ENCODE assay signal across 1 cellular context in the genomic region with DNA sequence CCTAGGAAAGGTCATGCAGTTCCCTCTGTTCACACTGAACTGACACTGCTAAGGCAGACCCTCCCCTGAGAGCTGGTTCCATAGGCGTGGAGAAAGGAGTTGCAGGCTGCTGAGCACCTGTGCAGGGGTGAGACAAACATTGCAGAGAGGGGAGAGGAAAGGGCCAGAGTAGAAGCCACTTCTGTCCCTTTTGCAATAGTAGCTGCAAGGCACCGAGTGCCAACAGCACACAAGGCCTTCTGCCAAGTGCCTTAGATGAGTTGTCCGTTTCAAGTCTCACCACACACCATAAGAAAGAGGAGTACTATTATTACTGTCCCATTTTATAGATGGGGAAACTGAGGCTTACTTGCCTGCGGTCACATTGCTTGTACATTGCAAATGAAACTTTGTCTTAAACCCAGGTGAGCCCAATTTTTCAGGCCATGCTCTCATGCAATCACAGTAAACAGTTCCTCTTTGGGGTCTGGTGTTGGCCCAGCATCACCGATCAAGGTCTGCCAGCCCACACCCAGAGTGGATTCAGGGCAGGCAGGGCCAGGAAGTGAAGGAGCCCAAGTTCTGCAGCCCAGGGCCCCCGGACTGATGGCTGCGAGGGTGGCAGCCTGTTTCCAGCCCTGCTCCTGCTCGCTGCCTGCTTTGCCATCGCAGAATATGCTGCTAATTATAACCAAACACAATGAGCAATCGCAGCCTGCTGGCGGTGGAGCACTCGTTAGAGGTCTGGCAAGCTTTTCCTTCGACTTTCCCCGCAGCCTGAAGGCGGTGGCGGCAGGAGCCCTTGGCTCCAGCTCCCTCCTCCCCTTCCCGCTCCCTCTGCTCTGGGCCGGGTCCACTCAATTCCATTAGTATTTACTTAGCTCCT.
TF ChIP-seq lines count a peak whose summit lies in the region.

No MANE protein-coding gene starts in this region.

TF ChIP-seq in HepG2, 621 proteins besides CTCF, POLR2A, EP300 and RAD21:
- TF ChIP-seq ZNF629 (CRISPR knock-in tag; conservative IDR thresholded peaks at IDR 0.05) (peak; percentile 73), PCBP2 (optimal IDR thresholded peaks at IDR 0.05; ENCODE audit: low read depth, low read length, poor library complexity, severe bottlenecking) (no peak)
- TF ChIP-seq, protein P1, sequence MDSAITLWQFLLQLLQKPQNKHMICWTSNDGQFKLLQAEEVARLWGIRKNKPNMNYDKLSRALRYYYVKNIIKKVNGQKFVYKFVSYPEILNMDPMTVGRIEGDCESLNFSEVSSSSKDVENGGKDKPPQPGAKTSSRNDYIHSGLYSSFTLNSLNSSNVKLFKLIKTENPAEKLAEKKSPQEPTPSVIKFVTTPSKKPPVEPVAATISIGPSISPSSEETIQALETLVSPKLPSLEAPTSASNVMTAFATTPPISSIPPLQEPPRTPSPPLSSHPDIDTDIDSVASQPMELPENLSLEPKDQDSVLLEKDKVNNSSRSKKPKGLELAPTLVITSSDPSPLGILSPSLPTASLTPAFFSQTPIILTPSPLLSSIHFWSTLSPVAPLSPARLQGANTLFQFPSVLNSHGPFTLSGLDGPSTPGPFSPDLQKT (CRISPR knock-in tag; IDR thresholded peaks at IDR 0.05; ENCODE audit: borderline replicate concordance): no peak
